1 cellular context compared by ENCODE assay signal in the genomic region with DNA sequence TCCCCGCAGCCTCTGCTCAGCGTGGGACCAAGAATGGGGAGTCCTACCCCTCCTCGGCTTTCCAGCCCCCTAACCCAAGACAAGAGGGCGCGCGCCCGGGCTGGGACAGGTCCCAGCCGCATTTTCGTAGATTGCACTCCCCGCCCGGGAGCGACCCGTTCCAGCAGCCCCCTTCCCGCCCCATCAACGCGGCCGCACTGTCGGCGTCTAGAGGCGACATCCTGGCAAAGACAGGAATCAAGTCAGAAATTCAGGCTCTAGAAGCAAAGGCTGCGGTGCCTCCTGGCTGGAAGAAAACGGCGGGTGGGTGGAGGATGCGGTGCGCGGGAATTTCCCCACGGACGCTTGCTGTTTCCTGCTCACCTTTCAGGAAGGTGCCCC.
TF ChIP-seq lines count a peak whose summit lies in the region.

No MANE protein-coding gene starts in this region.

TF ChIP-seq in HepG2, 621 proteins besides CTCF, POLR2A, EP300 and RAD21:
- TF ChIP-seq U2AF1 (optimal IDR thresholded peaks at IDR 0.05; ENCODE audit: low read depth, low read length) (no peak), PTBP1 (IDR thresholded peaks at IDR 0.05; ENCODE audit: low read depth, low read length, poor library complexity, severe bottlenecking) (peak; percentile 5)
